8 cellular contexts compared by ENCODE assay signal in genomic region chr6:7110092-7110792, GRCh38. TPM values are rescaled to one million over a fixed set of nuclear protein-coding genes. Genes with fewer than 3 reads are reported as not detected.
A peak's percentile ranks its signal among the peaks of the same experiment; 100 is the strongest.
DNase-seq lines count a peak whose midpoint lies in the region; ATAC-seq, FAIRE-seq and TF ChIP-seq lines count a peak whose summit lies in the region.

No MANE protein-coding gene starts in this region.

- ATAC-seq in left cardiac atrium: no peak
- ATAC-seq in memory B cell (ENCODE audit: low read depth): no peak
- ATAC-seq in aorta (ENCODE audit: low FRiP score): no peak
- no peak for ATAC-seq in GM21528 (IDR thresholded peaks at IDR 0.05; ENCODE audit: low FRiP score, unreplicated experiment)

- H3K4me1 ChIP-seq in left ventricle myocardium inferior (peaks cover 86% of the 10 kb centered on the region), astrocyte (ENCODE audit: insufficient read depth, low read length) (peaks cover 13% of the 10 kb centered on the region), aorta (ENCODE audit: control insufficient read depth in 1 of 2, insufficient read depth in 2 of 2, low read length in 2 of 2) (no peaks in the 10 kb centered on the region)

- peak overlapping the region; percentile 88 for H3K4me2 ChIP-seq in astrocyte (ENCODE audit: low read length)

- intact Hi-C loops in left ventricle myocardium inferior (cut with micrococcal nuclease) (no loop called here), left cardiac atrium (cut with DNase I) (loop anchor here in 1 of 2 donors (10.0 kb wide), 2 partner anchors 125 to 375 kb away; no protein-coding TSS in a partner anchor), aorta (cut with DNase I) (loop anchor here in 1 of 2 donors (5.0 kb wide), 1 partner anchor 57 kb away; no protein-coding TSS in a partner anchor)

- H3K36me3 Mint-ChIP-seq in astrocyte (ENCODE audit: low read depth, unreplicated experiment) (no peaks in the 10 kb centered on the region), memory B cell (no peaks in the 10 kb centered on the region)

- H3K27ac Mint-ChIP-seq in astrocyte (ENCODE audit: unreplicated experiment) (no peak overlapping the region), memory B cell (peak overlapping the region; percentile 96)

- FAIRE-seq in astrocyte (lab: Jason Lieb, UNC): no peak

- H4K20me1 ChIP-seq in astrocyte (ENCODE audit: insufficient read depth, low read length): peaks cover 60% of the 10 kb centered on the region

- peak overlapping the region; percentile 97 for H3K27ac ChIP-seq in left ventricle myocardium inferior (replicated peaks)
- H3K27ac ChIP-seq in astrocyte (ENCODE audit: low read depth, low read length): no peak overlapping the region
- no peak overlapping the region for H3K27ac ChIP-seq in aorta (ENCODE audit: low read depth in 1 of 2, low read length in 2 of 2)

- 79 to 80% methylated on average over 6 of the region's 6 CpGs for WGBS in aorta, 2 donors

- H3K4me3 Mint-ChIP-seq in astrocyte (ENCODE audit: unreplicated experiment): peak overlapping the region; percentile 95
- peak overlapping the region; percentile 87 for H3K4me3 Mint-ChIP-seq in memory B cell

- TF ChIP-seq CTCF in left ventricle myocardium inferior (IDR thresholded peaks at IDR 0.05; ENCODE audit: borderline replicate concordance) (no peak), astrocyte (IDR thresholded peaks at IDR 0.05; ENCODE audit: insufficient read depth, low read depth, low read length) (no peak)

- H3K9me3 Mint-ChIP-seq in astrocyte (ENCODE audit: unreplicated experiment): peaks cover 2% of the 10 kb centered on the region
- H3K9me3 Mint-ChIP-seq in memory B cell: no peaks in the 10 kb centered on the region

- H3K79me2 ChIP-seq in astrocyte (ENCODE audit: insufficient read depth, low read length): peaks cover 75% of the 10 kb centered on the region

- H2AFZ ChIP-seq in astrocyte (ENCODE audit: low read depth, low read length): no peak overlapping the region

- no peaks in the 10 kb centered on the region for H3K27me3 ChIP-seq in left ventricle myocardium inferior (ENCODE audit: low read depth)
- no peaks in the 10 kb centered on the region for H3K27me3 ChIP-seq in astrocyte (ENCODE audit: insufficient read depth, low read length)
- no peaks in the 10 kb centered on the region for H3K27me3 ChIP-seq in aorta (ENCODE audit: control insufficient read depth in 1 of 2, insufficient read depth in 2 of 2, low read length in 1 of 2)

- H3K4me3 ChIP-seq in left ventricle myocardium inferior: peak overlapping the region; percentile 93
- peak overlapping the region; percentile 99 for H3K4me3 ChIP-seq in astrocyte (ENCODE audit: insufficient read depth, low read depth, low read length)
- H3K4me3 ChIP-seq in aorta (ENCODE audit: low read length in 2 of 2): peak overlapping the region; percentile 84 to 90

- peak overlapping the region; percentile 97 for H3K9ac ChIP-seq in astrocyte (ENCODE audit: low read length)

- H3K4me1 Mint-ChIP-seq in astrocyte (ENCODE audit: low read depth, unreplicated experiment) (peaks cover 43% of the 10 kb centered on the region), memory B cell (peaks cover 38% of the 10 kb centered on the region)

- no peaks in the 10 kb centered on the region for H3K27me3 Mint-ChIP-seq in astrocyte (ENCODE audit: low read depth, unreplicated experiment)
- H3K27me3 Mint-ChIP-seq in memory B cell: no peaks in the 10 kb centered on the region

- H3K9me3 ChIP-seq in left ventricle myocardium inferior (replicated peaks) (no peaks in the 10 kb centered on the region), astrocyte (ENCODE audit: insufficient read depth, low read depth, low read length) (no peaks in the 10 kb centered on the region), aorta (ENCODE audit: control insufficient read depth, low read length) (no peaks in the 10 kb centered on the region)

- H3K36me3 ChIP-seq in left ventricle myocardium inferior (no peaks in the 10 kb centered on the region), astrocyte (ENCODE audit: insufficient read depth, low read length) (no peaks in the 10 kb centered on the region), aorta (ENCODE audit: control insufficient read depth in 1 of 2, insufficient read depth in 2 of 2, low read length in 1 of 2) (no peaks in the 10 kb centered on the region)

- DNase-seq in left ventricle myocardium inferior (no peak), left cardiac atrium (no peak), astrocyte (ENCODE audit: low read depth) (no peak), memory B cell (ENCODE audit: low spot score in 2 of 2) (no peak), aorta (no peak), iPS-NIHi11 (ENCODE audit: low spot score) (no peak), AG20443 (ENCODE audit: low spot score) (no peak)

RNA-seq across cellular contexts. Expression of gene RREB1, which starts 2.5 kb away (rescaled TPM):
- total RNA-seq in left ventricle myocardium inferior: 33.3 TPM
- 10 to 100 TPM; 34.2 to 37.6 TPM for total RNA-seq in left cardiac atrium
- 37.2 and 41.8 TPM in 2 replicates for total RNA-seq in astrocyte
- 10 to 100 TPM; 30.7 to 44.7 TPM for total RNA-seq in aorta
- polyA plus RNA-seq in aorta: 1 to 10 TPM; 3.5 to 4.9 TPM
